8 cellular contexts compared by ENCODE assay signal in genomic region chr5:69493235-69493925, GRCh38. TPM values are rescaled to one million over a fixed set of nuclear protein-coding genes. Genes with fewer than 3 reads are reported as not detected.
A peak's percentile ranks its signal among the peaks of the same experiment; 100 is the strongest.
DNase-seq lines count a peak whose midpoint lies in the region; ATAC-seq and TF ChIP-seq lines count a peak whose summit lies in the region.

No MANE protein-coding gene starts in this region.

- ATAC-seq in HG03025 (IDR thresholded peaks at IDR 0.05; ENCODE audit: low FRiP score, unreplicated experiment) (peak; percentile 40), GM18868 (IDR thresholded peaks at IDR 0.05; ENCODE audit: unreplicated experiment) (no peak), GM18517 (IDR thresholded peaks at IDR 0.05; ENCODE audit: unreplicated experiment) (no peak)

- H3K9ac ChIP-seq in fibroblast of lung (ENCODE audit: insufficient read depth, low read length) = peak overlapping the region; percentile 23
- peak overlapping the region; percentile 50 for H3K9ac ChIP-seq in neural cell (ENCODE audit: low read length)

- no peak for TF ChIP-seq RAD21 in neural cell (conservative IDR thresholded peaks at IDR 0.05)

- TF ChIP-seq EP300 in neural cell (conservative IDR thresholded peaks at IDR 0.05; ENCODE audit: poor library complexity, severe bottlenecking) = no peak

- no peak for TF ChIP-seq CTCF in WERI-Rb-1 (IDR thresholded peaks at IDR 0.05; ENCODE audit: low read depth, low read length)
- no peak for TF ChIP-seq CTCF in fibroblast of lung (conservative IDR thresholded peaks at IDR 0.05 in 1 of 2, IDR thresholded peaks at IDR 0.05 in 1 of 2; ENCODE audit: low read depth in 1 of 2, low read length in 2 of 2)
- no peak for TF ChIP-seq CTCF in neural cell (IDR thresholded peaks at IDR 0.05; ENCODE audit: poor library complexity, severe bottlenecking)

- H3K9me3 ChIP-seq in WERI-Rb-1 (ENCODE audit: severe bottlenecking) (no peaks in the 10 kb centered on the region), fibroblast of lung (ENCODE audit: control insufficient read depth, insufficient read depth, low read depth, low read length) (no peaks in the 10 kb centered on the region), neural cell (ENCODE audit: low read length) (no peaks in the 10 kb centered on the region)

- peak; percentile 60 for DNase-seq in ELR (ENCODE audit: low read depth)
- peak; percentile 55 for DNase-seq in WERI-Rb-1
- peak; percentile 28 to 44 for DNase-seq in fibroblast of lung (ENCODE audit: low read depth in 2 of 2)
- DNase-seq in activated effector memory CD4-positive, alpha-beta T cell treated with Interleukin-2 at 50 U/mL for 16 hours = no peak

- H2AFZ ChIP-seq in fibroblast of lung (ENCODE audit: low read length) (peak overlapping the region; percentile 70), neural cell (ENCODE audit: low read depth, low read length) (peak overlapping the region; percentile 81)

- H3K4me3 ChIP-seq in WERI-Rb-1 (ENCODE audit: low read depth, low read length) (peak overlapping the region; percentile 87), fibroblast of lung (replicated peaks in 1 of 4; ENCODE audit: control extremely low read depth in 1 of 4, insufficient read depth in 1 of 4, low read depth in 3 of 4, low read length in 4 of 4) (peak overlapping the region; percentile 60 to 64 (median 62)), neural cell (ENCODE audit: low read length) (peak overlapping the region; percentile 96)

- H3K9me2 ChIP-seq in neural cell (ENCODE audit: insufficient read depth, low read length) = no peaks in the 10 kb centered on the region

- peaks cover 8% of the 10 kb centered on the region for H3K4me1 ChIP-seq in fibroblast of lung (ENCODE audit: control insufficient read depth, extremely low read depth, insufficient read depth, low read length)

- H3K4me2 ChIP-seq in fibroblast of lung (ENCODE audit: extremely low read depth, insufficient read depth, low read length) (peak overlapping the region; percentile 95), neural cell (ENCODE audit: low read length) (peak overlapping the region; percentile 75)

- H4K20me1 ChIP-seq in fibroblast of lung (ENCODE audit: control insufficient read depth, extremely low read depth, insufficient read depth, low read length) (no peaks in the 10 kb centered on the region), neural cell (ENCODE audit: insufficient read depth) (no peaks in the 10 kb centered on the region)

- H3K27me3 ChIP-seq in WERI-Rb-1 (ENCODE audit: insufficient read depth, low read depth, severe bottlenecking) = no peaks in the 10 kb centered on the region
- H3K27me3 ChIP-seq in fibroblast of lung (ENCODE audit: control insufficient read depth, insufficient read depth, low read length) = peaks cover 34% of the 10 kb centered on the region
- H3K27me3 ChIP-seq in neural cell (ENCODE audit: insufficient read depth, low read depth, low read length) = peaks cover 40% of the 10 kb centered on the region

- H3K79me2 ChIP-seq in fibroblast of lung (ENCODE audit: control insufficient read depth, insufficient read depth, low read length) (no peaks in the 10 kb centered on the region), neural cell (replicated peaks; ENCODE audit: insufficient read depth, low read length) (no peaks in the 10 kb centered on the region)

- H3F3A ChIP-seq in neural cell (ENCODE audit: insufficient read depth, low read length, poor library complexity, severe bottlenecking) = no peaks in the 10 kb centered on the region

- H3K27ac ChIP-seq in WERI-Rb-1 = peak overlapping the region; percentile 30; the same call in 1 of the 2 replicates
- no peak overlapping the region for H3K27ac ChIP-seq in fibroblast of lung (ENCODE audit: insufficient read depth, low read length)
- no peak overlapping the region for H3K27ac ChIP-seq in neural cell (ENCODE audit: low read length)

- H3K36me3 ChIP-seq in WERI-Rb-1 (peaks cover 3% of the 10 kb centered on the region; the same call in 1 of the 2 replicates), fibroblast of lung (ENCODE audit: control insufficient read depth, insufficient read depth, low read length) (no peaks in the 10 kb centered on the region), neural cell (ENCODE audit: insufficient read depth, low read length) (no peaks in the 10 kb centered on the region)

TF ChIP-seq in neural cell, 6 proteins besides CTCF, POLR2A, EP300 and RAD21:
- TF ChIP-seq MXI1 (conservative IDR thresholded peaks at IDR 0.05; ENCODE audit: poor library complexity, severe bottlenecking) = no peak
- no peak for TF ChIP-seq POLR2AphosphoS5 (IDR thresholded peaks at IDR 0.05)
- no peak for TF ChIP-seq EZH2 (IDR thresholded peaks at IDR 0.05; ENCODE audit: borderline replicate concordance, insufficient read depth, low read length, poor library complexity, severe bottlenecking)
- no peak for TF ChIP-seq TAF1 (IDR thresholded peaks at IDR 0.05; ENCODE audit: low read depth)
- no peak for TF ChIP-seq REST (IDR thresholded peaks at IDR 0.05; ENCODE audit: borderline replicate concordance)
- no peak for TF ChIP-seq SMC3 (conservative IDR thresholded peaks at IDR 0.05; ENCODE audit: poor library complexity)

RNA-seq across cellular contexts. Expression of gene OCLN, which starts 0.8 kb away (rescaled TPM):
- total RNA-seq in fibroblast of lung = 2.3 and 7.8 TPM in 2 replicates
- polyA plus RNA-seq in fibroblast of lung (2.7 and 3.1 TPM in 2 replicates), neural cell (6.5 and 7.5 TPM in 2 replicates)
- 1.1 and 1.3 TPM in 2 replicates for polyA plus RNA-seq in fibroblast of lung (2012)
- polyA minus RNA-seq in fibroblast of lung (ENCODE audit: low replicate concordance) (0.07 and 2.1 TPM in 2 replicates), neural cell (4.1 and 7.1 TPM in 2 replicates)
